In the genomic region with DNA sequence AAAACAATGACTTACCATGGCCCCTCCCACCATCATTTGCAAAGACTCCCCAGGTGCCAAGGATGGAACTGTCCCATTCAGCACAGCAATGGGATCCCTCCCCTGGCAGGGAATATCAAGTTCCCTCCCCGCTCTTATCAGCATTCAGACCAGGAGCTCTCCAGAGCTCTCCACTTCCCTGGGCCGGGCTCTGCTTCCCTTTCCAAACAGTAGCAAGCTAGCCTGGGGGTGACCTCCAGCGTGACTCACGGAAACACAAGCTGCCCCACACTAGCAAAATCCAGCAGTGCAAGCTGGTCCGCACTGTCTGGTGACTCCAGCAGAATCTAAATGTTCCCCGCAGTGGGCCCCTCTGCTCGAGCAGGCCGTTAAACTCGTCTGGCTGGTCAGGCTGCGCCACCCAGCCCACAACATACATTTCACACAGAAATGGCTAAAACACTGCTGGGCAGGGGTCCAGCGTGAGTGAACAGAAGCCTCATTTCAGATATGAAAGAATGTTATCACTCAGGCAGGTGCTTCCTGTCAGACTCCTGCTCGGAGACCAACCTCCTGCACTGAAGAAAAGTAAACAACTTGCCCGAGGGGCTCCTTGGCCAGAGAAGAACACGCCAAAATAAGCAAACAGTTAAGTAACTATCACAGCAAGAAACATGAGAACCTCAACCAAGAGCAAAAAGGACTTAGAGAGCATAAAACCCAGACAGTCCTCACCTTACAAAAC, we compare ENCODE assay signal across 8 cellular contexts. TPM values are rescaled to one million over a fixed set of nuclear protein-coding genes. Genes with fewer than 3 reads are reported as not detected.
DNase-seq lines count a peak whose midpoint lies in the region; ATAC-seq, FAIRE-seq and TF ChIP-seq lines count a peak whose summit lies in the region.

No MANE protein-coding gene starts in this region.

- no peak overlapping the region for H4K5ac ChIP-seq in H1 (ENCODE audit: insufficient read length, low read depth, low read length)

- POLR2A ChIA-PET in H1 (lab: Charles Lee; ENCODE audit: partially characterized antibody): interaction anchor here (1.2 kb wide), 1 partner anchor 196 kb away, joined by 3 read pairs; no protein-coding TSS in a partner anchor

- H3K27me3 ChIP-seq in H1 (replicated peaks in 1 of 4; ENCODE audit: control insufficient read depth in 3 of 4, extremely low read depth in 1 of 4, insufficient read depth in 3 of 4, low read length in 3 of 4): no peaks in the 10 kb centered on the region

- no peak for TF ChIP-seq RAD21 in H1 (IDR thresholded peaks at IDR 0.05 in 1 of 2, conservative IDR thresholded peaks at IDR 0.05 in 1 of 2; ENCODE audit: low read depth in 2 of 2, low read length in 2 of 2)

- no peaks in the 10 kb centered on the region for H3K23me2 ChIP-seq in H1 (ENCODE audit: low read depth, low read length)

- H3K56ac ChIP-seq in H1 (replicated peaks; ENCODE audit: insufficient read length, low read depth, low read length): no peak overlapping the region

- no peak overlapping the region for H3K9ac ChIP-seq in H1 (replicated peaks in 1 of 4; ENCODE audit: extremely low read depth in 1 of 4, low read depth in 3 of 4, low read length in 3 of 4)

- no peak overlapping the region for H2BK20ac ChIP-seq in H1 (ENCODE audit: low read length)

- peaks cover 82% of the 10 kb centered on the region for H3K36me3 Mint-ChIP-seq in osteocyte (ENCODE audit: unreplicated experiment)

- H3K36me3 ChIP-seq in H1 (ENCODE audit: control insufficient read depth in 2 of 4, insufficient read depth in 4 of 4, low read length in 3 of 4): peaks cover 23 to 83% (median 69%) of the 10 kb centered on the region in 4 experiments

- FAIRE-seq in H1 (lab: Jason Lieb, UNC): no peak

- H3K18ac ChIP-seq in H1 (ENCODE audit: extremely low read depth, low read length): no peak overlapping the region

- H2BK12ac ChIP-seq in H1 (ENCODE audit: low read depth, low read length): no peak overlapping the region

- no peak for ATAC-seq in GM19324 (IDR thresholded peaks at IDR 0.05; ENCODE audit: low FRiP score, unreplicated experiment)

- CTCF ChIA-PET in H1 (lab: Charles Lee; ENCODE audit: partially characterized antibody): interaction anchor here (0.7 kb wide), 1 partner anchor 427 kb away, joined by 4 read pairs; no protein-coding TSS in a partner anchor

- no peak overlapping the region for H2AK5ac ChIP-seq in H1 (ENCODE audit: low read depth, low read length)

- H3K4ac ChIP-seq in H1 (replicated peaks; ENCODE audit: insufficient read length, low read depth, low read length): no peak overlapping the region

- H3K9me3 Mint-ChIP-seq in osteocyte (ENCODE audit: unreplicated experiment): no peaks in the 10 kb centered on the region

- peak; percentile 84 for DNase-seq in DMS79 treated with DMSO at 0.1 percent for 48 hours (lab: John Stamatoyannopoulos, UW)
- DNase-seq in NCI-H510A (lab: John Stamatoyannopoulos, UW): peak; percentile 49
- no peak for DNase-seq in H1 (ENCODE audit: low read depth in 1 of 2, low spot score in 2 of 2)
- peak; percentile 87 for DNase-seq in osteocyte (ENCODE audit: extremely low spot score, unreplicated experiment)
- no peak for DNase-seq in NK-92 treated with Interleukin-12 subunit alpha and Interleukin-12 subunit beta, amount 100 ng/mL, for 24 hours (lab: John Stamatoyannopoulos, UW)
- DNase-seq in amniotic stem cell (lab: John Stamatoyannopoulos, UW): no peak
- no peak for DNase-seq in activated CD4-positive, alpha-beta T cell treated with anti-CD3 and anti-CD28 coated beads, Interleukin-2, amount 50 U/mL, for 1 hour

- no peak overlapping the region for H4K91ac ChIP-seq in H1 (replicated peaks; ENCODE audit: insufficient read length, low read length)

- H3K4me2 ChIP-seq in H1 (ENCODE audit: insufficient read depth in 1 of 2, low read depth in 2 of 2, low read length in 2 of 2): no peak overlapping the region

- H3K27ac Mint-ChIP-seq in osteocyte (ENCODE audit: unreplicated experiment): peak overlapping the region; percentile 92

- no peak overlapping the region for H2AFZ ChIP-seq in H1 (ENCODE audit: low read length)

- no peak overlapping the region for H2BK5ac ChIP-seq in H1 (ENCODE audit: low read depth, low read length)

- H2BK15ac ChIP-seq in H1 (ENCODE audit: low read length): no peak overlapping the region

- no peak overlapping the region for H3K27ac ChIP-seq in H1 (ENCODE audit: low read depth, low read length)

- H3K9me3 ChIP-seq in H1 (ENCODE audit: insufficient read depth in 2 of 2, low read depth in 1 of 2, low read length in 1 of 2): no peaks in the 10 kb centered on the region

- no peak for TF ChIP-seq POLR2A in H1 (IDR thresholded peaks at IDR 0.05; ENCODE audit: control extremely low read depth in 1 of 2, low read depth in 2 of 2, low read length in 2 of 2)

- no peaks in the 10 kb centered on the region for H3K27me3 Mint-ChIP-seq in osteocyte (ENCODE audit: unreplicated experiment)

- WGBS in H1 (ENCODE audit: extremely low coverage in 1 of 2, insufficient coverage in 1 of 2, insufficient read length in 1 of 2, insufficient replicate concordance in 2 of 2, low coverage in 1 of 2, low lambda C conversion rate in 2 of 2, missing lambda C conversion rate in 1 of 2), 2 experiments: 96% methylated on average over 14 of the region's 14 CpGs; no CpG with 5 or more reads in 1 of the 2 experiments

- TF ChIP-seq CTCF in H1 (IDR thresholded peaks at IDR 0.05; ENCODE audit: control extremely low read depth in 1 of 3, insufficient read depth in 1 of 3, low read depth in 1 of 3, low read length in 3 of 3) (no peak), osteocyte (IDR thresholded peaks at IDR 0.05) (peak; percentile 23)

- H3K79me1 ChIP-seq in H1 (ENCODE audit: low read depth, low read length): no peaks in the 10 kb centered on the region

- H3K4me3 ChIP-seq in H1 (ENCODE audit: extremely low read depth in 1 of 4, insufficient read depth in 2 of 4, low read depth in 3 of 4, low read length in 4 of 4): no peak overlapping the region

- peak overlapping the region; percentile 59; the same call in 1 of the 2 replicates for H4K8ac ChIP-seq in H1 (ENCODE audit: extremely low read depth, insufficient read depth, low read length)

- H3K79me2 ChIP-seq in H1 (ENCODE audit: control insufficient read depth in 1 of 2, insufficient read depth in 2 of 2, low read length in 2 of 2): no peaks in the 10 kb centered on the region

- peaks cover 24% of the 10 kb centered on the region for H3K4me1 Mint-ChIP-seq in osteocyte (ENCODE audit: unreplicated experiment)

- H3K23ac ChIP-seq in H1 (ENCODE audit: insufficient read length): no peak overlapping the region

- peak overlapping the region; percentile 57 for H3K4me3 Mint-ChIP-seq in osteocyte (ENCODE audit: unreplicated experiment)

- peaks cover 0 to 1% of the 10 kb centered on the region in 2 experiments for H4K20me1 ChIP-seq in H1 (replicated peaks in 1 of 2; ENCODE audit: control insufficient read depth in 1 of 2, insufficient read depth in 2 of 2, low read length in 2 of 2)

- no peak overlapping the region for H2BK120ac ChIP-seq in H1 (replicated peaks; ENCODE audit: low read depth, low read length)

- no peak for TF ChIP-seq EP300 in H1 (IDR thresholded peaks at IDR 0.05; ENCODE audit: borderline replicate concordance in 1 of 2, low read depth in 2 of 2, low read length in 2 of 2)

- H3K4me1 ChIP-seq in H1 (replicated peaks in 1 of 4; ENCODE audit: control insufficient read depth in 3 of 4, insufficient read depth in 4 of 4, low read length in 3 of 4): no peaks in the 10 kb centered on the region

- no peak overlapping the region for H3K14ac ChIP-seq in H1 (ENCODE audit: insufficient read length)

TF ChIP-seq in H1, 55 proteins besides CTCF, POLR2A, EP300 and RAD21:
- TF ChIP-seq JUN (IDR thresholded peaks at IDR 0.05; ENCODE audit: low read depth, low read length) (no peak), CTBP2 (IDR thresholded peaks at IDR 0.05; ENCODE audit: borderline replicate concordance, insufficient read depth, insufficient read length, low read length) (no peak), SP1 (IDR thresholded peaks at IDR 0.05; ENCODE audit: low read depth, low read length) (no peak), TAF7 (optimal IDR thresholded peaks at IDR 0.05; ENCODE audit: borderline replicate concordance, low read depth, low read length) (no peak), RNF2 (IDR thresholded peaks at IDR 0.05; ENCODE audit: borderline replicate concordance, low read depth, low read length, missing control alignments, poor library complexity, severe bottlenecking) (no peak), EGR1 (IDR thresholded peaks at IDR 0.05; ENCODE audit: borderline replicate concordance, low read depth, low read length) (no peak), SAP30 (IDR thresholded peaks at IDR 0.05; ENCODE audit: insufficient read depth, insufficient replicate concordance, low read length) (no peak), TAF1 (IDR thresholded peaks at IDR 0.05; ENCODE audit: low read depth, low read length) (no peak), TCF12 (IDR thresholded peaks at IDR 0.05; ENCODE audit: low read depth, low read length) (no peak), SIX5 (IDR thresholded peaks at IDR 0.05; ENCODE audit: low read depth, low read length) (no peak), NRF1 (IDR thresholded peaks at IDR 0.05; ENCODE audit: low read depth, low read length) (no peak), POLR2AphosphoS5 (IDR thresholded peaks at IDR 0.05; ENCODE audit: low read depth, low read length) (no peak)
- TF ChIP-seq, protein P1, sequence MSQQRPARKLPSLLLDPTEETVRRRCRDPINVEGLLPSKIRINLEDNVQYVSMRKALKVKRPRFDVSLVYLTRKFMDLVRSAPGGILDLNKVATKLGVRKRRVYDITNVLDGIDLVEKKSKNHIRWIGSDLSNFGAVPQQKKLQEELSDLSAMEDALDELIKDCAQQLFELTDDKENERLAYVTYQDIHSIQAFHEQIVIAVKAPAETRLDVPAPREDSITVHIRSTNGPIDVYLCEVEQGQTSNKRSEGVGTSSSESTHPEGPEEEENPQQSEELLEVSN (IDR thresholded peaks at IDR 0.05): no peak

RNA-seq across cellular contexts. Expression of a gene that starts 33.9 kb away (rescaled TPM):
- total RNA-seq in H1 (2021; fragmentation: NEBNext Ultra II Directional; extraction: Animal tissue kit (Norgen Biotek cat#: 25700)): 43.0 and 43.8 TPM in 2 replicates
- 18.1 and 20.3 TPM in 2 replicates for polyA plus RNA-seq in H1 (2011; rRNA removed)
- polyA plus RNA-seq in H1 (2011; cell fraction: cytosol; rRNA removed): 26.1 TPM
- polyA plus RNA-seq in H1 (2011; cell fraction: nucleus; rRNA removed): 32.2 TPM
- 28.1 to 40.2 TPM (median 34.1 TPM) in 4 replicates for polyA plus RNA-seq in H1 (2012, experiment 1 of 2)
- polyA plus RNA-seq in H1 (2012, experiment 2 of 2): 2.6 TPM
- polyA plus RNA-seq in H1 (2013, experiment 1 of 2): 29.0 TPM
- 28.0 TPM for polyA plus RNA-seq in H1 (2013, experiment 2 of 2)
- polyA minus RNA-seq in H1 (2011; rRNA and poly(A)+ RNA removed): 52.6 and 71.4 TPM in 2 replicates
- 33.2 TPM for polyA minus RNA-seq in H1 (2011; cell fraction: cytosol; rRNA and poly(A)+ RNA removed)
- polyA minus RNA-seq in H1 (2011; cell fraction: nucleus; rRNA and poly(A)+ RNA removed): 57.0 TPM
- 74.0 and 76.5 TPM in 2 replicates for total RNA-seq in osteocyte

Comparison
In these comparisons a context has a peak if more than half of its experiments do, and no peak if none do; other contexts are left out.
1. DNase-seq: peak in DMS79 treated with DMSO at 0.1 percent for 48 hours (single experiment), NCI-H510A (single experiment) and osteocyte (single experiment); none in H1 (0 of 2), NK-92 treated with Interleukin-12 subunit alpha and Interleukin-12 subunit beta, amount 100 ng/mL, for 24 hours (single experiment), amniotic stem cell (single experiment) and activated CD4-positive, alpha-beta T cell treated with anti-CD3 and anti-CD28 coated beads, Interleukin-2, amount 50 U/mL, for 1 hour (single experiment).